8 cellular contexts compared by ENCODE assay signal in genomic region chr1:31954607-31955283, GRCh38. TPM values are rescaled to one million over a fixed set of nuclear protein-coding genes. Genes with fewer than 3 reads are reported as not detected.
DNase-seq lines count a peak whose midpoint lies in the region; ATAC-seq and TF ChIP-seq lines count a peak whose summit lies in the region.

No MANE protein-coding gene starts in this region.

- H3K4me3 Mint-ChIP-seq in stimulated activated naive CD8-positive, alpha-beta T cell treated with anti-CD3 and anti-CD28 coated beads, Interleukin-15, Interleukin-2, amounts not matched to agents 100 ng/mL and 50 ng/mL, for 24 hours = no peak overlapping the region
- H3K4me3 Mint-ChIP-seq in activated CD8-positive, alpha-beta T cell treated with anti-CD3 and anti-CD28 coated beads for 36 hours = no peak overlapping the region

- POLR2A ChIA-PET in activated CD8-positive, alpha-beta T cell treated with anti-CD3 and anti-CD28 coated beads for 36 hours (lab: Charles Lee) = interaction anchor here (0.9 to 7.7 kb wide), 6 partner anchors 9 to 45 kb away, joined by 4 to 120 read pairs (median 8); partner anchors contain the start of gene PTP4A2

- H3K27me3 Mint-ChIP-seq in stimulated activated naive CD8-positive, alpha-beta T cell treated with anti-CD3 and anti-CD28 coated beads, Interleukin-15, Interleukin-2, amounts not matched to agents 100 ng/mL and 50 ng/mL, for 24 hours = no peaks in the 10 kb centered on the region
- H3K27me3 Mint-ChIP-seq in activated CD8-positive, alpha-beta T cell treated with anti-CD3 and anti-CD28 coated beads for 36 hours = no peaks in the 10 kb centered on the region

- no peak for ATAC-seq in stimulated activated naive CD8-positive, alpha-beta T cell treated with anti-CD3 and anti-CD28 coated beads, Interleukin-15, Interleukin-2, amounts not matched to agents 100 U/mL and 50 U/mL, for 24 hours
- ATAC-seq in activated CD8-positive, alpha-beta T cell treated with anti-CD3 and anti-CD28 coated beads for 36 hours = no peak
- ATAC-seq in gastroesophageal sphincter (peak; percentile 97), omental fat pad (ENCODE audit: low FRiP score) (peak; percentile 90), HG02870 (IDR thresholded peaks at IDR 0.05; ENCODE audit: unreplicated experiment) (no peak)

- H3K4me1 ChIP-seq in gastroesophageal sphincter = peaks cover 16 to 50% (median 22%) of the 10 kb centered on the region in 3 donors

- no peaks in the 10 kb centered on the region for H3K27me3 ChIP-seq in gastroesophageal sphincter

- no peak for TF ChIP-seq POLR2A in gastroesophageal sphincter (IDR thresholded peaks at IDR 0.05)

- no peak overlapping the region for H3K4me3 ChIP-seq in gastroesophageal sphincter

- no peaks in the 10 kb centered on the region for H3K9me3 ChIP-seq in gastroesophageal sphincter

- H3K27ac ChIP-seq in gastroesophageal sphincter = peak overlapping the region; percentile 79 to 91 (median 87)

- no peaks in the 10 kb centered on the region for H3K9me3 Mint-ChIP-seq in stimulated activated naive CD8-positive, alpha-beta T cell treated with anti-CD3 and anti-CD28 coated beads, Interleukin-15, Interleukin-2, amounts not matched to agents 100 ng/mL and 50 ng/mL, for 24 hours
- H3K9me3 Mint-ChIP-seq in activated CD8-positive, alpha-beta T cell treated with anti-CD3 and anti-CD28 coated beads for 36 hours = no peaks in the 10 kb centered on the region

- 0 to 8% methylated on average over 1 to 3 of the region's 6 CpGs for WGBS in gastroesophageal sphincter (ENCODE audit: low coverage in 1 of 2), 2 donors

- H3K36me3 ChIP-seq in gastroesophageal sphincter = no peaks in the 10 kb centered on the region

- peak overlapping the region; percentile 81 for H3K27ac Mint-ChIP-seq in stimulated activated naive CD8-positive, alpha-beta T cell treated with anti-CD3 and anti-CD28 coated beads, Interleukin-15, Interleukin-2, amounts not matched to agents 100 ng/mL and 50 ng/mL, for 24 hours
- H3K27ac Mint-ChIP-seq in activated CD8-positive, alpha-beta T cell treated with anti-CD3 and anti-CD28 coated beads for 36 hours = peak overlapping the region; percentile 87

- no peak for TF ChIP-seq EP300 in gastroesophageal sphincter (IDR thresholded peaks at IDR 0.05)

- peaks cover 72% of the 10 kb centered on the region for H3K4me1 Mint-ChIP-seq in stimulated activated naive CD8-positive, alpha-beta T cell treated with anti-CD3 and anti-CD28 coated beads, Interleukin-15, Interleukin-2, amounts not matched to agents 100 ng/mL and 50 ng/mL, for 24 hours (ENCODE audit: low read depth)
- H3K4me1 Mint-ChIP-seq in activated CD8-positive, alpha-beta T cell treated with anti-CD3 and anti-CD28 coated beads for 36 hours (ENCODE audit: low read depth) = peaks cover 61% of the 10 kb centered on the region

- no peaks in the 10 kb centered on the region for H3K36me3 Mint-ChIP-seq in stimulated activated naive CD8-positive, alpha-beta T cell treated with anti-CD3 and anti-CD28 coated beads, Interleukin-15, Interleukin-2, amounts not matched to agents 100 ng/mL and 50 ng/mL, for 24 hours (ENCODE audit: low read depth)
- H3K36me3 Mint-ChIP-seq in activated CD8-positive, alpha-beta T cell treated with anti-CD3 and anti-CD28 coated beads for 36 hours (ENCODE audit: low read depth) = no peaks in the 10 kb centered on the region

- TF ChIP-seq CTCF in activated CD8-positive, alpha-beta T cell treated with anti-CD3 and anti-CD28 coated beads for 36 hours (IDR thresholded peaks at IDR 0.05) = no peak
- TF ChIP-seq CTCF in gastroesophageal sphincter (IDR thresholded peaks at IDR 0.05) (no peak), omental fat pad (IDR thresholded peaks at IDR 0.05) (no peak)

- no peak for DNase-seq in stimulated activated naive CD8-positive, alpha-beta T cell treated with anti-CD3 and anti-CD28 coated beads, Interleukin-15, Interleukin-2, amounts not matched to agents 100 U/mL and 50 U/mL, for 24 hours
- no peak for DNase-seq in activated CD8-positive, alpha-beta T cell treated with anti-CD3 and anti-CD28 coated beads for 36 hours
- DNase-seq in omental fat pad (ENCODE audit: low spot score) (peak; percentile 77), Kasumi-1 (lab: John Stamatoyannopoulos, UW) (no peak)
- no peak for DNase-seq in stimulated activated CD4-positive, alpha-beta T cell treated with anti-CD3 and anti-CD28 coated beads, Interleukin-12 subunit alpha, Interleukin-12 subunit beta, amount 100 ng/mL, for 4 hours

- CTCF ChIA-PET in activated CD8-positive, alpha-beta T cell treated with anti-CD3 and anti-CD28 coated beads for 36 hours (lab: Charles Lee) = interaction anchor here (0.7 to 10.5 kb wide), 8 partner anchors 9 to 165 kb away, joined by 3 to 116 read pairs (median 12); partner anchors contain the start of gene PTP4A2

- intact Hi-C loops in activated CD8-positive, alpha-beta T cell treated with anti-CD3 and anti-CD28 coated beads for 36 hours (cut with micrococcal nuclease) = no loop called here

RNA-seq across cellular contexts. Expression of gene PTP4A2, which starts 16.6 kb away (rescaled TPM):
- total RNA-seq in activated CD8-positive, alpha-beta T cell treated with anti-CD3 and anti-CD28 coated beads for 36 hours = 100 to 1,000 TPM; 273 to 296 TPM
- total RNA-seq in gastroesophageal sphincter = 100 to 1,000 TPM; 203 to 273 (median 250) TPM
- total RNA-seq in omental fat pad = 100 to 1,000 TPM; 216 to 385 (median 283) TPM

RNA-seq across cellular contexts. Expression of gene KHDRBS1, which starts 58.9 kb away (rescaled TPM):
- 100 to 1,000 TPM; 201 to 203 TPM for total RNA-seq in activated CD8-positive, alpha-beta T cell treated with anti-CD3 and anti-CD28 coated beads for 36 hours
- total RNA-seq in gastroesophageal sphincter = 10 to 100 TPM; 59.1 to 89.3 (median 64.8) TPM
- total RNA-seq in omental fat pad = 10 to 100 TPM; 49.6 to 63.5 (median 57.2) TPM

Comparison
In these comparisons a context has a peak if more than half of its experiments do, and no peak if none do; other contexts are left out.
1. ATAC-seq: peak in gastroesophageal sphincter (single experiment) and omental fat pad (single experiment); none in stimulated activated naive CD8-positive, alpha-beta T cell treated with anti-CD3 and anti-CD28 coated beads, Interleukin-15, Interleukin-2, amounts not matched to agents 100 U/mL and 50 U/mL, for 24 hours (single experiment), activated CD8-positive, alpha-beta T cell treated with anti-CD3 and anti-CD28 coated beads for 36 hours (single experiment) and HG02870 (single experiment).